Comparison of ENCODE assay signal across 8 cellular contexts in genomic region chr11:62830904-62831519, GRCh38. TPM values are rescaled to one million over a fixed set of nuclear protein-coding genes. Genes with fewer than 3 reads are reported as not detected.
DNase-seq lines count a peak whose midpoint lies in the region; ATAC-seq and TF ChIP-seq lines count a peak whose summit lies in the region.
"Had no signal": no experiment of that assay in that cellular context is flagged by ENCODE, and none has a peak within 500 bp of the region (broad histone marks: within the 10 kb centered on the region; RNA-seq: fewer than 3 reads in every experiment).

No MANE protein-coding gene starts in this region.

- TF ChIP-seq CTCF in GM13977 (IDR thresholded peaks at IDR 0.05; ENCODE audit: extremely low read depth, insufficient read depth, missing control alignments) (no peak), breast epithelium (IDR thresholded peaks at IDR 0.05) (no peak)

- H3K56ac ChIP-seq in mesendoderm (ENCODE audit: low read length), result peak overlapping the region; percentile 95

- no peak overlapping the region for H3K4ac ChIP-seq in mesendoderm (ENCODE audit: low read depth, low read length)

- no peaks in the 10 kb centered on the region for H3K9me2 ChIP-seq in Karpas-422 (replicated peaks; ENCODE audit: insufficient read depth, low read length)

- H3K4me3 ChIP-seq in Karpas-422 (ENCODE audit: low read length) (peak overlapping the region; percentile 95), breast epithelium (peak overlapping the region; percentile 74 to 92 (median 88)), mesendoderm (ENCODE audit: low read length) (peak overlapping the region; percentile 90)

- no peak for ATAC-seq in activated CD4-positive, CD25-positive, alpha-beta regulatory T cell treated with anti-CD3 and anti-CD28 coated beads, Interleukin-2, amount 50 U/mL, for 24 hours
- ATAC-seq in HG03565 (IDR thresholded peaks at IDR 0.05; ENCODE audit: unreplicated experiment), result no peak

- in situ Hi-C loops in GM13977 (cut with MboI; ENCODE audit: low pct_unique_long_range_greater_than_20kb, low sequenced_read_pairs, unreplicated experiment), result no loop called here

- H3K4me1 ChIP-seq in Karpas-422 (ENCODE audit: low read length) (peaks cover 25% of the 10 kb centered on the region), breast epithelium (peaks cover 4 to 6% of the 10 kb centered on the region in 2 donors), mesendoderm (ENCODE audit: control insufficient read depth, low read depth, low read length) (no peaks in the 10 kb centered on the region)

- H3K36me3 ChIP-seq in Karpas-422 (ENCODE audit: insufficient read depth, low read length) (peaks cover 17% of the 10 kb centered on the region), breast epithelium (no peaks in the 10 kb centered on the region), mesendoderm (ENCODE audit: control insufficient read depth, insufficient read depth, low read length) (peaks cover 8% of the 10 kb centered on the region)

- intact Hi-C loops in breast epithelium (cut with DNase I; ENCODE audit: low total_unique reads), result loop anchor here (10.0 kb wide), 1 partner anchor 46 kb away; the partner anchor contains the start of gene TMEM179B

- H3K27me3 ChIP-seq in Karpas-422 (ENCODE audit: low read length) (no peaks in the 10 kb centered on the region), breast epithelium (no peaks in the 10 kb centered on the region), mesendoderm (ENCODE audit: insufficient read depth, low read length, poor library complexity) (no peaks in the 10 kb centered on the region)

- peaks cover 13% of the 10 kb centered on the region for H3K79me1 ChIP-seq in mesendoderm (ENCODE audit: low read length)

- H3K18ac ChIP-seq in mesendoderm (ENCODE audit: low read length), result peak overlapping the region; percentile 91

- peaks cover 31% of the 10 kb centered on the region for H3K79me2 ChIP-seq in Karpas-422 (ENCODE audit: low read length)
- peaks cover 13% of the 10 kb centered on the region for H3K79me2 ChIP-seq in mesendoderm (ENCODE audit: control insufficient read depth, insufficient read depth, low read length)

- peaks cover 4% of the 10 kb centered on the region; the same call in 1 of the 2 replicates for H4K20me1 ChIP-seq in Karpas-422 (ENCODE audit: insufficient read depth, low read depth, low read length)

- DNase-seq in GM13977 (ENCODE audit: low spot score), result peak; percentile 36
- DNase-seq in Karpas-422, result no peak
- no peak for DNase-seq in breast epithelium (ENCODE audit: low spot score in 2 of 2)
- DNase-seq in mesendoderm, result peak; percentile 87
- no peak for DNase-seq in AG20443 (ENCODE audit: low spot score)

- H3K4me2 ChIP-seq in Karpas-422 (ENCODE audit: low read depth, low read length, poor library complexity, severe bottlenecking), result peak overlapping the region; percentile 91
- H3K4me2 ChIP-seq in mesendoderm (ENCODE audit: low read length), result peak overlapping the region; percentile 90

- no peak overlapping the region for H4K5ac ChIP-seq in mesendoderm (ENCODE audit: low read length)

- H3K9me3 ChIP-seq in Karpas-422 (ENCODE audit: low read length) (no peaks in the 10 kb centered on the region), breast epithelium (no peaks in the 10 kb centered on the region)

- no peak for TF ChIP-seq POLR2A in breast epithelium (IDR thresholded peaks at IDR 0.05)

- WGBS in mesendoderm (ENCODE audit: extremely low coverage, insufficient coverage, low lambda C conversion rate), result no CpG with 5 or more reads among the region's 33 CpGs

- H2BK15ac ChIP-seq in mesendoderm (replicated peaks; ENCODE audit: low read depth), result no peak overlapping the region

- H2AK5ac ChIP-seq in mesendoderm (ENCODE audit: low read length), result no peak overlapping the region

- H2BK120ac ChIP-seq in mesendoderm (ENCODE audit: low read depth, low read length), result no peak overlapping the region

- peak overlapping the region; percentile 70; the same call in 1 of the 2 replicates for H2AFZ ChIP-seq in Karpas-422 (ENCODE audit: low read length)

- peak overlapping the region; percentile 80 for H2BK5ac ChIP-seq in mesendoderm (ENCODE audit: low read length)

- no peak overlapping the region for H3K23ac ChIP-seq in mesendoderm (ENCODE audit: low read length)

- H4K8ac ChIP-seq in mesendoderm (ENCODE audit: low read depth, low read length), result no peak overlapping the region

- H3K9ac ChIP-seq in Karpas-422 (ENCODE audit: low read length) (peak overlapping the region; percentile 92), mesendoderm (ENCODE audit: low read length) (peak overlapping the region; percentile 90)

- H3K27ac ChIP-seq in Karpas-422 (ENCODE audit: low read length) (0 out of 2 replicates have a peak overlapping the region, but pooled peaks have one; percentile 44), breast epithelium (peak overlapping the region; percentile 98), mesendoderm (ENCODE audit: low read depth, low read length) (peak overlapping the region; percentile 92)

RNA-seq across cellular contexts. Expression of gene STX5, which starts 0.8 kb away (rescaled TPM):
- total RNA-seq in Karpas-422 (2014; rRNA removed; shearing (Covaris generic); ENCODE audit: low replicate concordance), result 30.0 and 39.9 TPM in 2 replicates
- 10 to 100 TPM; 30.8 to 42.3 (median 34.2) TPM for total RNA-seq in breast epithelium
- polyA plus RNA-seq in mesendoderm (2013, experiment 1 of 2), result 20.0 TPM
- 19.2 TPM for polyA plus RNA-seq in mesendoderm (2013, experiment 2 of 2)

RNA-seq across cellular contexts. Expression of gene TEX54, which starts 1.6 kb away (rescaled TPM):
- 2.7 TPM in 1 of 2 replicates, not detected in the other for total RNA-seq in Karpas-422 (2014; rRNA removed; shearing (Covaris generic); ENCODE audit: low replicate concordance)
- total RNA-seq in breast epithelium, result 1 to 10 TPM in 1 of 3 donors, not detected in 2; 1.6 TPM
- polyA plus RNA-seq in mesendoderm (2013, experiment 1 of 2), result not detected
- not detected for polyA plus RNA-seq in mesendoderm (2013, experiment 2 of 2)
- total RNA-seq: subcutaneous adipose tissue had no signal

RNA-seq across cellular contexts. Expression of gene WDR74, which starts 8.4 kb away (rescaled TPM):
- total RNA-seq in Karpas-422 (2014; rRNA removed; shearing (Covaris generic); ENCODE audit: low replicate concordance), result 44.0 and 123 TPM in 2 replicates
- 10 to 100 TPM; 46.6 to 62.6 (median 48.7) TPM for total RNA-seq in breast epithelium
- 71.5 TPM for polyA plus RNA-seq in mesendoderm (2013, experiment 1 of 2)
- polyA plus RNA-seq in mesendoderm (2013, experiment 2 of 2), result 71.4 TPM

RNA-seq across cellular contexts. Expression of gene NXF1, which starts 25.8 kb away (rescaled TPM):
- total RNA-seq in Karpas-422 (2014; rRNA removed; shearing (Covaris generic); ENCODE audit: low replicate concordance), result 37.5 and 41.1 TPM in 2 replicates
- 10 to 100 TPM; 74.9 to 89.3 (median 76.4) TPM for total RNA-seq in breast epithelium
- 54.5 TPM for polyA plus RNA-seq in mesendoderm (2013, experiment 1 of 2)
- polyA plus RNA-seq in mesendoderm (2013, experiment 2 of 2), result 52.7 TPM

RNA-seq across cellular contexts. Expression of gene TMEM223, which starts 39.2 kb away (rescaled TPM):
- total RNA-seq in Karpas-422 (2014; rRNA removed; shearing (Covaris generic); ENCODE audit: low replicate concordance), result 22.2 and 34.6 TPM in 2 replicates
- total RNA-seq in breast epithelium, result 10 to 100 TPM; 26.9 to 34.1 (median 29.8) TPM
- polyA plus RNA-seq in mesendoderm (2013, experiment 1 of 2), result 44.2 TPM
- polyA plus RNA-seq in mesendoderm (2013, experiment 2 of 2), result 45.7 TPM

Comparison
In these comparisons a context has a peak if more than half of its experiments do, and no peak if none do; other contexts are left out.
1. DNase-seq: peak in GM13977 (single experiment) and mesendoderm (single experiment); none in Karpas-422 (single experiment), breast epithelium (0 of 2) and AG20443 (single experiment).
2. H3K27ac ChIP-seq: peak in every context shown above with its lines; median percentile 98 in breast epithelium; 92 in mesendoderm; 44 in Karpas-422.
3. Peak in every context shown above with its lines, with median percentiles within 50 percentile points of each other: H3K4me3 ChIP-seq.